ENCODE assay signal across 8 cellular contexts in the genomic region with DNA sequence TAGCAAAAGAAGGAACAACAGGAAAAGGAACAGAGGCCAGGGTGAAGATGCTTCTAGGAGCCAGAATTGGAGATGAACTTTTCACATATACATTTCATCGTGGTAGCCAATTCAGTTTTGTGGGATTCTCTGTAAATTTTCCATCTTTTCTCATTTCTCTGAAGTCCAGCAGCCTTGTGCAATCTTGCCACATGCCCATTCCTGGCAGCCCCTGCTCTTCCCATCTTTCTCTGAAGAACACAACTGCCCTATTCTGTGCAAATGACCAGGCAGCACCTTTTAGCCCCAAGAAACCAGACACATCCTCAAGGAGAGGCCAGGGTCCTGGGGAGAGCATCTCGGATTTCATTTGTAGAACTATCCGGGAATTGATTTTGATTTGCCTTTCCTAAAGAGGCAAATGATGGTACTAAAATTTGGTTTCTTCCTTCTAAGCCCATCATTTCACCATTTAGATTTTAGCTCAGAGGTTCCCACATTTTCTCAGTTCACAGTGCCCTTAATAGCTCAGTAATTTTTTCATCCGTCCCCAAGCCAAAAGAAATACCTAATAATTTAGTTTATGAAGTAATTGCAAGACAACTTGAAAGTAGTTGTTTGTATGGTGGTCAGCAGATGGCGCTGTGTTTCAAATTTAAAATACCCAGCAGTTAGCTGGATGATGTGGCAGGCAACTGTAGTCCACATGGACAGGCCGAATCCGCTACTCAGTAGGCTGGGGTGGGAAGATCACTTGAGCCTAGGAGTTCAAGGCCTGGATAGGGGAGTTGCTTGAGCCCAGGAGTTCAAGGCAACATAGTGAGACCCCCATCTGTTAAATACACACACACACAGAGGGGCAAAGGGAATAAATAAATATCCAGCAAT.
DNase-seq lines count a peak whose midpoint lies in the region; ATAC-seq and TF ChIP-seq lines count a peak whose summit lies in the region.

No MANE protein-coding gene starts in this region.

- DNase-seq in NCI-H2029 (lab: John Stamatoyannopoulos, UW), result peak; percentile 33
- peak; percentile 62 for DNase-seq in WERI-Rb-1
- peak; percentile 17 to 18 for DNase-seq in central memory CD8-positive, alpha-beta T cell (ENCODE audit: low spot score in 2 of 2)
- peak; percentile 31 to 59 for DNase-seq in left colon
- peak; percentile 66 for DNase-seq in stimulated activated CD4-positive, alpha-beta T cell treated with anti-CD3 and anti-CD28 coated beads, Interleukin-4, amount 100 ng/mL, for 24 hours
- DNase-seq in NCI-H226, result no peak

- no peaks in the 10 kb centered on the region for H3K9me3 ChIP-seq in WERI-Rb-1 (ENCODE audit: severe bottlenecking)

- no peaks in the 10 kb centered on the region for H3K27me3 ChIP-seq in WERI-Rb-1 (ENCODE audit: insufficient read depth, low read depth, severe bottlenecking)

- H3K4me3 Mint-ChIP-seq in central memory CD8-positive, alpha-beta T cell, result no peak overlapping the region

- intact Hi-C loops in left colon (cut with DNase I, micrococcal nuclease), result loop anchor here in 1 of 2 donors (5.0 kb wide), 1 partner anchor 106 kb away; no protein-coding TSS in a partner anchor

- H3K27ac ChIP-seq in C4-2B, result no peak overlapping the region
- no peak overlapping the region for H3K27ac ChIP-seq in WERI-Rb-1

- no peaks in the 10 kb centered on the region for H3K9me3 Mint-ChIP-seq in central memory CD8-positive, alpha-beta T cell

- H3K36me3 ChIP-seq in WERI-Rb-1, result peaks cover 54% of the 10 kb centered on the region

- H3K27ac Mint-ChIP-seq in central memory CD8-positive, alpha-beta T cell (ENCODE audit: low read depth), result no peak overlapping the region

- H3K27me3 Mint-ChIP-seq in central memory CD8-positive, alpha-beta T cell, result no peaks in the 10 kb centered on the region

- H3K36me3 Mint-ChIP-seq in central memory CD8-positive, alpha-beta T cell (ENCODE audit: insufficient read depth), result peaks cover 46% of the 10 kb centered on the region

- TF ChIP-seq CTCF in C4-2B (conservative IDR thresholded peaks at IDR 0.05), result peak; percentile 86
- peak; percentile 42; the same call in 1 of the 2 replicates for TF ChIP-seq CTCF in WERI-Rb-1 (IDR thresholded peaks at IDR 0.05; ENCODE audit: low read depth, low read length)

- ATAC-seq in GM21529 (IDR thresholded peaks at IDR 0.05; ENCODE audit: unreplicated experiment) (peak; percentile 48), left colon (peak; percentile 67)
- ATAC-seq in central memory CD8-positive, alpha-beta T cell (replicated peaks; ENCODE audit: extremely low read depth, poor library complexity, severe bottlenecking), result no peak

- H3K4me1 Mint-ChIP-seq in central memory CD8-positive, alpha-beta T cell, result no peaks in the 10 kb centered on the region

- no peak overlapping the region for H3K4me3 ChIP-seq in WERI-Rb-1 (ENCODE audit: low read depth, low read length)
